8 cellular contexts compared by ENCODE assay signal in the genomic region with DNA sequence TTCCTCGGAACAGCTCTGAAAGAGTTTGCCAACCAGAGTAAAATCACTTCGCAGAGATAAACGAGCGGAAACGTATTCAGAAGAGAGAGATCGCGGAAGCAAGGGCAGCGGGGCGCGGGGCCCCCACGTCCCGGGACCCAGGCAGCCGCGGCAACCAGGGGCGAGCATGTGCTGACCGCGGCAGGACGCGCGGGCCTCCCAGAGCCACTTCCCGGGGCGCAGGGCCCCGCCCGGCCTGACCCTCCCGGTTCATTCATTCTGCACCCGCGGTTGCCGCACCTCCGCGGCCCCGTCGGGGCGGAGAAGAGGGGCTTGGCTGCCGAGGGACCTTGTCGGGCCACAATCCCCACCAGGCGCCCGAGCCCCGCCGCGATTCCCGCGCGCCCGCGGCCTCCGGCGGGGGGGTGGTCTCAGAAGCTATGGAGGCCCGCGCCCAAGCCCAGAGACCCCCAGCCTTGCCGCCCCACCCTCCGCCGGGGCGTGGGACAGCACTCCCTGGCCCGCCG. TPM values are rescaled to one million over a fixed set of nuclear protein-coding genes. Genes with fewer than 3 reads are reported as not detected.
DNase-seq lines count a peak whose midpoint lies in the region; ATAC-seq and TF ChIP-seq lines count a peak whose summit lies in the region.

No MANE protein-coding gene starts in this region.

- no peaks in the 10 kb centered on the region for H3F3A ChIP-seq in Loucy (ENCODE audit: low read depth)

- 1% methylated on average over 14 to 15 of the region's 55 CpGs for WGBS in esophagus squamous epithelium, 2 donors

- H3K4me2 ChIP-seq in Loucy (ENCODE audit: low read depth, low read length, poor library complexity, severe bottlenecking) = peak overlapping the region; percentile 94

- H3K4me1 ChIP-seq in Loucy (ENCODE audit: insufficient read depth, low read length, poor library complexity, severe bottlenecking) (peaks cover 57% of the 10 kb centered on the region), esophagus squamous epithelium (peaks cover 24 to 68% (median 30%) of the 10 kb centered on the region in 3 donors), uterus (peaks cover 0 to 9% of the 10 kb centered on the region in 2 donors)

- H4K20me1 ChIP-seq in Loucy (ENCODE audit: insufficient read depth, low read length, poor library complexity, severe bottlenecking) = peaks cover 53% of the 10 kb centered on the region

- peak overlapping the region; percentile 96 to 98 (median 98) for H3K27ac ChIP-seq in esophagus squamous epithelium
- peak overlapping the region; percentile 84 to 97 for H3K27ac ChIP-seq in uterus

- peak; percentile 12 for ATAC-seq in GM18511 (IDR thresholded peaks at IDR 0.05; ENCODE audit: unreplicated experiment)
- ATAC-seq in GM18861 (IDR thresholded peaks at IDR 0.05; ENCODE audit: unreplicated experiment) = no peak

- peak overlapping the region; percentile 99; the same call in 1 of the 2 replicates for H2AFZ ChIP-seq in Loucy (ENCODE audit: low read length)

- TF ChIP-seq CTCF in Loucy (conservative IDR thresholded peaks at IDR 0.05; ENCODE audit: low read length) (no peak), esophagus squamous epithelium (IDR thresholded peaks at IDR 0.05) (no peak), nephron progenitor cell (IDR thresholded peaks at IDR 0.05) (no peak), uterus (IDR thresholded peaks at IDR 0.05) (no peak)

- no peaks in the 10 kb centered on the region for H3K27me3 Mint-ChIP-seq in activated T-cell treated with anti-CD3 and anti-CD28 coated beads, Interleukin-2, amount 50 U/mL, for 24 hours
- no peaks in the 10 kb centered on the region for H3K27me3 Mint-ChIP-seq in nephron progenitor cell (ENCODE audit: low read depth, poor library complexity)

- H3K36me3 Mint-ChIP-seq in activated T-cell treated with anti-CD3 and anti-CD28 coated beads, Interleukin-2, amount 50 U/mL, for 24 hours (ENCODE audit: low read depth) = peaks cover 30% of the 10 kb centered on the region
- peaks cover 11% of the 10 kb centered on the region for H3K36me3 Mint-ChIP-seq in nephron progenitor cell (ENCODE audit: low read depth)

- H3K4me1 Mint-ChIP-seq in activated T-cell treated with anti-CD3 and anti-CD28 coated beads, Interleukin-2, amount 50 U/mL, for 24 hours (ENCODE audit: low read depth) = peaks cover 57% of the 10 kb centered on the region
- H3K4me1 Mint-ChIP-seq in nephron progenitor cell = peaks cover 51% of the 10 kb centered on the region

- H3K9me3 Mint-ChIP-seq in activated T-cell treated with anti-CD3 and anti-CD28 coated beads, Interleukin-2, amount 50 U/mL, for 24 hours = no peaks in the 10 kb centered on the region
- H3K9me3 Mint-ChIP-seq in nephron progenitor cell = peaks cover 4% of the 10 kb centered on the region

- peak overlapping the region; percentile 98 for H3K9ac ChIP-seq in Loucy (ENCODE audit: low read depth, low read length, poor library complexity, severe bottlenecking)

- peak; percentile 63 for DNase-seq in activated T-cell treated with anti-CD3 and anti-CD28 coated beads, Interleukin-2, amount 50 U/mL, for 24 hours
- DNase-seq in esophagus squamous epithelium (lab: John Stamatoyannopoulos, UW) = no peak
- DNase-seq in nephron progenitor cell = no peak
- peak; percentile 18 to 42 for DNase-seq in uterus
- DNase-seq in SHP77 (lab: John Stamatoyannopoulos, UW) = no peak

- intact Hi-C loops in esophagus squamous epithelium (cut with DNase I) (no loop called here), uterus (cut with DNase I; ENCODE audit: low total_unique reads) (no loop called here)

- no peaks in the 10 kb centered on the region for H3K36me3 ChIP-seq in Loucy (ENCODE audit: insufficient read depth, low read length)
- no peaks in the 10 kb centered on the region for H3K36me3 ChIP-seq in esophagus squamous epithelium
- H3K36me3 ChIP-seq in uterus = no peaks in the 10 kb centered on the region

- H3K4me3 Mint-ChIP-seq in activated T-cell treated with anti-CD3 and anti-CD28 coated beads, Interleukin-2, amount 50 U/mL, for 24 hours = peak overlapping the region; percentile 95
- peak overlapping the region; percentile 97 for H3K4me3 Mint-ChIP-seq in nephron progenitor cell

- no peaks in the 10 kb centered on the region for H3K9me2 ChIP-seq in Loucy (replicated peaks; ENCODE audit: low read depth, low read length)

- H3K27me3 ChIP-seq in Loucy (ENCODE audit: insufficient read depth, low read length, poor library complexity, severe bottlenecking) (no peaks in the 10 kb centered on the region), esophagus squamous epithelium (no peaks in the 10 kb centered on the region), uterus (no peaks in the 10 kb centered on the region)

- H3K4me3 ChIP-seq in Loucy (ENCODE audit: low read length, poor library complexity, severe bottlenecking) (peak overlapping the region; percentile 98), esophagus squamous epithelium (peak overlapping the region; percentile 78 to 99 (median 90)), uterus (peak overlapping the region; percentile 58 to 100)

- peaks cover 60% of the 10 kb centered on the region for H3K79me2 ChIP-seq in Loucy (ENCODE audit: insufficient read depth, low read length)

- H3K9me3 ChIP-seq in Loucy (ENCODE audit: insufficient read depth, low read depth, low read length) = no peaks in the 10 kb centered on the region
- no peaks in the 10 kb centered on the region for H3K9me3 ChIP-seq in esophagus squamous epithelium
- no peaks in the 10 kb centered on the region for H3K9me3 ChIP-seq in uterus

- peak overlapping the region; percentile 98 for H3K27ac Mint-ChIP-seq in activated T-cell treated with anti-CD3 and anti-CD28 coated beads, Interleukin-2, amount 50 U/mL, for 24 hours
- H3K27ac Mint-ChIP-seq in nephron progenitor cell = peak overlapping the region; percentile 98

- TF ChIP-seq POLR2A in esophagus squamous epithelium (IDR thresholded peaks at IDR 0.05) = no peak
- no peak for TF ChIP-seq POLR2A in uterus (IDR thresholded peaks at IDR 0.05)

RNA-seq across cellular contexts. Expression of gene UBE2N, which starts 0.6 kb away (rescaled TPM):
- total RNA-seq in esophagus squamous epithelium (10 to 100 TPM; 32.6 to 52.8 (median 43.3) TPM), uterus (100 to 1,000 TPM in 1 of 4 donors, 10 to 100 TPM in 3; 22.4 to 102 (median 31.4) TPM)

RNA-seq across cellular contexts. Expression of gene MRPL42, which starts 26.1 kb away (rescaled TPM):
- total RNA-seq in esophagus squamous epithelium = 10 to 100 TPM; 22.9 to 59.9 (median 43.4) TPM
- 100 to 1,000 TPM in 1 of 4 donors, 10 to 100 TPM in 3; 59.4 to 130 (median 69.8) TPM for total RNA-seq in uterus

Comparison
In these comparisons a context has a peak if more than half of its experiments do, and no peak if none do; other contexts are left out.
1. DNase-seq: peak in activated T-cell treated with anti-CD3 and anti-CD28 coated beads, Interleukin-2, amount 50 U/mL, for 24 hours (single experiment) and uterus (2 of 2); none in esophagus squamous epithelium (single experiment), nephron progenitor cell (single experiment) and SHP77 (0 of 2).
2. Peak in every context shown above with its lines, with median percentiles within 50 percentile points of each other: H3K4me3 ChIP-seq.